ENCODE assay signal across 11 cellular contexts in the genomic region with DNA sequence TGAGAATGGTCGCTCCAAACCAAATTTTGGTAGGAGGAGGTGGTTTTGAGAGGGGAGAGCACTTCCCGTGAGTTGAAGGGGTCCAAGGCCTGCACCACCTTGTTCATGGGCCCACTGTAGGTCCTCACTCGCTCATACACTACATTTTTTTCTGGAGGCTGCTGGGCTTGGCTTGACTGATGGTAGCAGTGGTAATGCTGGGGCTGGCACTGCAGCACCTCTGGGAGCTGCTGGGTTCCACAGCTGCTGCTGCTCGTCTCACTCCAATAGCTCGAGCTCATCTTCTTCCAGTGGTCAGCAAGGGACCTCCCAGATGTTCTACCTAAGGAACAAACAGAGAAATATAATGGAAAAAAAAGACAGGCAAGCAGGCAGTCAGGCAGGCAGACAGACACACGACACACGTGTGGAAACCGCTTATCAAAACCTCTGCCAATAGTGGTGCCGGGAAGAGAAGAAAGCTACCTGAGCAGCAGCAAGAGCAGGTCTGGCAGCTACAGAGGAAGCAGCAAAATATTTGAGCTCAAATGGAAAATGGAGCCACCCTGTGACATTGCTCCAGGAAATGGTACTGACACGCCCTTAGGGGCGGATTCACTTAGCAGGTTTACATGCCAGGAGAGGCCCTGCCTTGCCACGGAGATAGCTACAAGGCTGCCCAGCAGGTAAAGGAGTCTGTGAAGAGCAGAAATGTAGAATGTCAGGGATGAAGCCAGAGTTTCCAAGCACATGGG. TPM values are rescaled to one million over a fixed set of nuclear protein-coding genes. Genes with fewer than 3 reads are reported as not detected.
DNase-seq lines count a peak whose midpoint lies in the region; ATAC-seq and TF ChIP-seq lines count a peak whose summit lies in the region.
"Had no signal": no experiment of that assay in that cellular context is flagged by ENCODE, and none has a peak within 500 bp of the region (broad histone marks: within the 10 kb centered on the region; RNA-seq: fewer than 3 reads in every experiment).

POF1B (minus strand) TSS at position 492 of the 734 bp plus-strand sequence; CDS start at position 281, 211 bp downstream.

- in situ Hi-C loops in transverse colon (cut with MboI; ENCODE audit: low pct_ligation_motif_present in 1 of 4, low pct_unique_long_range_greater_than_20kb in 1 of 4, low sequenced_read_pairs in 3 of 4) = no loop called here

- no peak for TF ChIP-seq EP300 in transverse colon (IDR thresholded peaks at IDR 0.05; ENCODE audit: low read depth)

- no peak within 1 kb of the TSS for H3K4me3 Mint-ChIP-seq in activated T-cell treated with anti-CD3 and anti-CD28 coated beads, Interleukin-2, amount 50 U/mL, for 4 hours

- no peaks in the 10 kb centered on the region for H3K27me3 Mint-ChIP-seq in activated T-cell treated with anti-CD3 and anti-CD28 coated beads, Interleukin-2, amount 50 U/mL, for 4 hours (ENCODE audit: low read depth)

- DNase-seq in SHP77 (lab: John Stamatoyannopoulos, UW) (peak; percentile 11 to 20), SHP77 treated with DMSO at 0.1 percent for 48 hours (lab: John Stamatoyannopoulos, UW) (no peak), NCI-H2081 treated with DMSO at 0.1 percent for 48 hours (lab: John Stamatoyannopoulos, UW) (peak; percentile 19), transverse colon (peak; percentile 86), EL (no peak), GM20000 (ENCODE audit: low spot score) (no peak)
- DNase-seq in activated T-cell treated with anti-CD3 and anti-CD28 coated beads, Interleukin-2, amount 50 U/mL, for 4 hours = no peak
- DNase-seq: activated T-cell treated with anti-CD3 and anti-CD28 coated beads, Interleukin-2, amount 50 U/mL, for 48 hours had no signal

- no peaks in the 10 kb centered on the region for H3K27me3 ChIP-seq in duodenal mucosa (ENCODE audit: control insufficient read depth in 1 of 2, insufficient read depth in 2 of 2, low read length in 2 of 2)
- no peaks in the 10 kb centered on the region for H3K27me3 ChIP-seq in transverse colon

- peak within 1 kb of the TSS; percentile 14 to 89 for H3K9ac ChIP-seq in duodenal mucosa (ENCODE audit: low read depth in 1 of 2, low read length in 2 of 2)

- ATAC-seq in activated T-cell treated with anti-CD3 and anti-CD28 coated beads, Interleukin-2, amount 50 U/mL, for 4 hours = no peak
- ATAC-seq: HCT116 had no signal

- H3K4me3 ChIP-seq in duodenal mucosa (ENCODE audit: low read depth in 1 of 2, low read length in 2 of 2) = peak within 1 kb of the TSS; percentile 68 to 77
- peak within 1 kb of the TSS in 3 of 4 donors; percentile 32 to 45 (median 32) for H3K4me3 ChIP-seq in transverse colon
- H3K4me3 ChIP-seq: coronary artery had no signal

- H3K4me1 Mint-ChIP-seq in activated T-cell treated with anti-CD3 and anti-CD28 coated beads, Interleukin-2, amount 50 U/mL, for 4 hours (ENCODE audit: low read depth) = no peaks in the 10 kb centered on the region

- H3K36me3 Mint-ChIP-seq in activated T-cell treated with anti-CD3 and anti-CD28 coated beads, Interleukin-2, amount 50 U/mL, for 4 hours (ENCODE audit: insufficient read depth) = no peaks in the 10 kb centered on the region

- no peaks in the 10 kb centered on the region for H3K9me3 Mint-ChIP-seq in activated T-cell treated with anti-CD3 and anti-CD28 coated beads, Interleukin-2, amount 50 U/mL, for 4 hours

- no peaks in the 10 kb centered on the region for H3K9me3 ChIP-seq in duodenal mucosa (ENCODE audit: control insufficient read depth in 1 of 2, low read length in 2 of 2)
- no peaks in the 10 kb centered on the region for H3K9me3 ChIP-seq in transverse colon

- H3K36me3 ChIP-seq in duodenal mucosa (ENCODE audit: control insufficient read depth in 1 of 2, insufficient read depth in 2 of 2, low read length in 2 of 2) (no peaks in the 10 kb centered on the region), transverse colon (no peaks in the 10 kb centered on the region)

- H3K27ac ChIP-seq in duodenal mucosa (ENCODE audit: low read depth, low read length) = peak within 1 kb of the TSS; percentile 66
- H3K27ac ChIP-seq in transverse colon = peak within 1 kb of the TSS; percentile 81 to 85 (median 84)
- H3K27ac ChIP-seq: coronary artery had no signal

- no peaks in the 10 kb centered on the region for H3K4me1 ChIP-seq in duodenal mucosa (ENCODE audit: control insufficient read depth in 1 of 2, insufficient read depth in 2 of 2, low read length in 2 of 2)
- no peaks in the 10 kb centered on the region for H3K4me1 ChIP-seq in transverse colon

- WGBS in transverse colon (ENCODE audit: low coverage in 1 of 2), 2 donors = 20 to 42% methylated on average over 3 to 12 of the region's 12 CpGs

- TF ChIP-seq POLR2A in transverse colon (IDR thresholded peaks at IDR 0.05) = peak; percentile 94

- intact Hi-C loops in transverse colon (cut with DNase I; ENCODE audit: low total_unique reads) = no loop called here

- TF ChIP-seq CTCF in transverse colon (IDR thresholded peaks at IDR 0.05) (no peak), GM20000 (IDR thresholded peaks at IDR 0.05; ENCODE audit: extremely low read depth, missing control alignments) (no peak)

RNA-seq across cellular contexts. Expression of gene POF1B, which starts in this region (rescaled TPM):
- 100 to 1,000 TPM in 3 of 4 donors, 10 to 100 TPM in 1; 40.8 to 140 (median 116) TPM for total RNA-seq in transverse colon
- under 1 TPM in 2 of 3 donors, not detected in 1; 0.08 to 0.10 TPM for total RNA-seq in activated T-cell treated with anti-CD3 and anti-CD28 coated beads, Interleukin-2, amount 50 U/mL, for 4 hours

Comparison
In these comparisons a context has a peak if more than half of its experiments do, and no peak if none do; other contexts are left out.
1. RNA of gene POF1B (total RNA-seq): 40.8 to 140 TPM in transverse colon; 0.08 to 0.10 TPM in activated T-cell treated with anti-CD3 and anti-CD28 coated beads, Interleukin-2, amount 50 U/mL, for 4 hours; every median in the first group is over 10 times any median in the second.
2. DNase-seq: peak in SHP77 (2 of 2), NCI-H2081 treated with DMSO at 0.1 percent for 48 hours (single experiment) and transverse colon (single experiment); none in SHP77 treated with DMSO at 0.1 percent for 48 hours (single experiment), EL (single experiment), activated T-cell treated with anti-CD3 and anti-CD28 coated beads, Interleukin-2, amount 50 U/mL, for 4 hours (single experiment) and GM20000 (single experiment).